19 cellular contexts compared by ENCODE assay signal in the genomic region with DNA sequence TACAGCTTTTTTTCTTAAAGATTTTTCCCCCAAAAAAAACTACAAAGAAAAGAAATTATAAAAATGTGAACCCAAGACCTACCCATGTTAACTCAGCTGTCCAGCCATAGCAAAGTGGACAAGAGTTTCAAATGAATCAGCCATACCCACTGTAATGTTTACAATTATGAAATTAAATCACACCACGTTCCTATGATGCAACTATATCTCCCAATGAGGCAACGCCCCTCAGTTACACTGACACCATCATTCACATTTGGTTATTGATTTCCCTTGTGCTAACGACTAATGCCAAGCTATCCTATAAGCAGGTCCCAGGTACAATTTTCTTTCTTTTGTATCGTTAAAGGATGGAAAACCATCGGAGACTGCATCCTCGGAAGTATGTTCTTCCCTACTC.
DNase-seq lines count a peak whose midpoint lies in the region; ATAC-seq and TF ChIP-seq lines count a peak whose summit lies in the region.
"Had no signal": no experiment of that assay in that cellular context is flagged by ENCODE, and none has a peak within 500 bp of the region (broad histone marks: within the 10 kb centered on the region; RNA-seq: fewer than 3 reads in every experiment).

No MANE protein-coding gene starts in this region.

- H3K14ac ChIP-seq in IMR-90 (replicated peaks; ENCODE audit: low read depth, low read length): no peak overlapping the region

- H4K5ac ChIP-seq in IMR-90 (ENCODE audit: low read depth, low read length): no peak overlapping the region

- TF ChIP-seq CTCF in IMR-90 (conservative IDR thresholded peaks at IDR 0.05; ENCODE audit: low read depth, low read length) (no peak), brain (conservative IDR thresholded peaks at IDR 0.05) (no peak), nephron progenitor cell (IDR thresholded peaks at IDR 0.05) (no peak)

- H3K4me2 ChIP-seq in IMR-90 (ENCODE audit: low read depth, low read length): no peak overlapping the region

- no peak for TF ChIP-seq RAD21 in IMR-90 (IDR thresholded peaks at IDR 0.05; ENCODE audit: low read length)

- no peak overlapping the region for H2BK20ac ChIP-seq in IMR-90 (ENCODE audit: low read depth, low read length)

- no peak for DNase-seq in CD4-positive, alpha-beta memory T cell
- DNase-seq in IMR-90 (no peak), nephron progenitor cell (no peak), NCI-H1092 treated with DMSO at 0.1 percent for 48 hours (lab: John Stamatoyannopoulos, UW) (no peak)
- DNase-seq: H7; KBM-7; left ventricle myocardium superior; NCI-H1417 treated with DMSO at 0.1 percent for 48 hours; NCI-H774; OCI-M1; SIG-M5; stimulated activated CD4-positive, alpha-beta T cell treated with anti-CD3 and anti-CD28 coated beads, Interleukin-4, amount 100 ng/mL, for 4 hours; uterus had no signal

- H3K4ac ChIP-seq in IMR-90 (ENCODE audit: low read depth, low read length): no peak overlapping the region

- H4K8ac ChIP-seq in IMR-90 (ENCODE audit: low read depth in 2 of 2, low read length in 2 of 2): no peak overlapping the region

- H3K27ac ChIP-seq in CD4-positive, alpha-beta memory T cell (ENCODE audit: low read depth, low read length): no peak overlapping the region
- H3K27ac ChIP-seq in IMR-90 (ENCODE audit: insufficient read depth, low read length): no peak overlapping the region
- H3K27ac ChIP-seq: cardiac muscle cell, prostate gland, uterus had no signal

- in situ Hi-C loops in IMR-90 (cut with MboI; ENCODE audit: low sequenced_read_pairs): no loop called here

- H3K36me3 ChIP-seq in CD4-positive, alpha-beta memory T cell (ENCODE audit: insufficient read depth, low read length): no peaks in the 10 kb centered on the region
- H3K36me3 ChIP-seq in IMR-90 (ENCODE audit: control insufficient read depth, insufficient read depth, low read length): no peaks in the 10 kb centered on the region
- H3K36me3 ChIP-seq: cardiac muscle cell, prostate gland, uterus had no signal

- WGBS in IMR-90 (ENCODE audit: extremely low coverage in 2 of 2, insufficient read length in 1 of 2), 2 experiments: 67% methylated on average over 1 of the region's 6 CpGs; no CpG with 5 or more reads in 1 of the 2 experiments

- H3K4me3 ChIP-seq in CD4-positive, alpha-beta memory T cell (ENCODE audit: low read length in 2 of 2): no peak overlapping the region
- H3K4me3 ChIP-seq in IMR-90 (ENCODE audit: insufficient read depth, low read depth, low read length): no peak overlapping the region
- H3K4me3 ChIP-seq: cardiac muscle cell, prostate gland, uterus had no signal

- ATAC-seq in IMR-90 (ENCODE audit: low read depth) (no peak), HG02852 (IDR thresholded peaks at IDR 0.05; ENCODE audit: unreplicated experiment) (no peak), HG03378 (IDR thresholded peaks at IDR 0.05; ENCODE audit: unreplicated experiment) (no peak)
- ATAC-seq: left ventricle myocardium superior had no signal

- H3K79me1 ChIP-seq in IMR-90 (ENCODE audit: low read depth in 1 of 2, low read length in 2 of 2): peaks cover 3 to 4% of the 10 kb centered on the region in 2 experiments; a peak in 2 of 4 replicates

- H2AFZ ChIP-seq in IMR-90 (replicated peaks; ENCODE audit: low read length, poor library complexity): no peak overlapping the region

- no peak for TF ChIP-seq POLR2A in IMR-90 (IDR thresholded peaks at IDR 0.05; ENCODE audit: low read depth, low read length)

- no peak overlapping the region for H3K23ac ChIP-seq in IMR-90 (ENCODE audit: low read depth, low read length)

- BruUV-seq in IMR-90 (replicated peaks; lab: Mats Ljungman, UMichigan): no TSS peak

- dilution Hi-C loops in IMR-90 (cut with HindIII; ENCODE audit: low sequenced_read_pairs, unreplicated experiment): no loop called here

- H3K27ac Mint-ChIP-seq in CD4-positive, alpha-beta memory T cell: peak overlapping the region in 5 of 7 donors; percentile 32 to 92 (median 91)
- H3K27ac Mint-ChIP-seq in brain (peak overlapping the region in 3 of 5 experiments; percentile 11 to 59 (median 16)), nephron progenitor cell (no peak overlapping the region)
- H3K27ac Mint-ChIP-seq: T-helper 2 cell treated with Interferon-gamma antibody and Interleukin-4, amounts not matched to agents 5 μg/mL and 100 μg/mL, for 36 hours had no signal

- H3K27me3 Mint-ChIP-seq in CD4-positive, alpha-beta memory T cell: no peaks in the 10 kb centered on the region
- H3K27me3 Mint-ChIP-seq in brain (peaks cover 57% of the 10 kb centered on the region), nephron progenitor cell (ENCODE audit: low read depth, poor library complexity) (peaks cover 18% of the 10 kb centered on the region)

- POLR2A ChIA-PET in CD4-positive, alpha-beta memory T cell (lab: Charles Lee; ENCODE audit: partially characterized antibody): interaction anchor here (0.6 to 19.4 kb wide), 5 partner anchors 21 to 247 kb away, joined by 4 to 628 read pairs (median 47); no protein-coding TSS in a partner anchor
- POLR2A ChIA-PET in IMR-90 (lab: Charles Lee; ENCODE audit: unreplicated experiment): interaction anchor here (0.6 kb wide), 1 partner anchor 1241 kb away, joined by 3 read pairs; no protein-coding TSS in a partner anchor

- H3K18ac ChIP-seq in IMR-90 (ENCODE audit: low read depth, low read length): no peak overlapping the region

- H3K9me1 ChIP-seq in IMR-90 (ENCODE audit: insufficient read depth, low read length): 0 out of 2 replicates have a peak, but pooled peaks cover 3% of the 10 kb centered on the region

- H3K4me1 ChIP-seq in CD4-positive, alpha-beta memory T cell (ENCODE audit: insufficient read depth, low read length): peaks cover 21% of the 10 kb centered on the region
- peaks cover 4% of the 10 kb centered on the region; the same call in 1 of the 2 replicates for H3K4me1 ChIP-seq in IMR-90 (ENCODE audit: control insufficient read depth, insufficient read depth, low read length)
- H3K4me1 ChIP-seq: prostate gland, uterus had no signal

- H2BK5ac ChIP-seq in IMR-90 (ENCODE audit: low read depth, low read length, poor library complexity, severe bottlenecking): no peak overlapping the region

- H4K20me1 ChIP-seq in IMR-90 (ENCODE audit: insufficient read depth, low read length): no peaks in the 10 kb centered on the region

- no peaks in the 10 kb centered on the region for H3K27me3 ChIP-seq in CD4-positive, alpha-beta memory T cell (ENCODE audit: insufficient read depth, low read length)
- peaks cover 23% of the 10 kb centered on the region for H3K27me3 ChIP-seq in IMR-90 (ENCODE audit: control insufficient read depth, insufficient read depth, low read length)
- H3K27me3 ChIP-seq: uterus had no signal

- intact Hi-C loops in CD4-positive, alpha-beta memory T cell (cut with micrococcal nuclease): no loop called here
- intact Hi-C loops in IMR-90 (cut with micrococcal nuclease): loop anchor here (10.0 kb wide), 2 partner anchors 161 to 231 kb away; no protein-coding TSS in a partner anchor

- H3K9ac ChIP-seq in IMR-90 (ENCODE audit: low read depth, low read length): no peak overlapping the region

- peak overlapping the region in 5 of 8 donors; percentile 5 to 89 (median 42) for H3K4me3 Mint-ChIP-seq in CD4-positive, alpha-beta memory T cell
- H3K4me3 Mint-ChIP-seq in brain (peak overlapping the region; percentile 78 to 90 (median 85)), nephron progenitor cell (peak overlapping the region; percentile 86)

- no peak overlapping the region for H4K91ac ChIP-seq in IMR-90 (ENCODE audit: insufficient read depth, low read depth, low read length)

- H3K4me1 Mint-ChIP-seq in CD4-positive, alpha-beta memory T cell: peaks cover 18 to 40% (median 25%) of the 10 kb centered on the region in 4 donors
- peaks cover 32% of the 10 kb centered on the region for H3K4me1 Mint-ChIP-seq in brain
- H3K4me1 Mint-ChIP-seq in nephron progenitor cell: peaks cover 36% of the 10 kb centered on the region

- H3K56ac ChIP-seq in IMR-90 (ENCODE audit: extremely low read depth, insufficient read depth, low read length): no peak overlapping the region

- CTCF ChIA-PET in CD4-positive, alpha-beta memory T cell (lab: Charles Lee; ENCODE audit: partially characterized antibody): interaction anchor here (0.7 to 3.9 kb wide), 8 partner anchors 9 to 323 kb away, joined by 3 to 13 read pairs (median 4); no protein-coding TSS in a partner anchor
- CTCF ChIA-PET in IMR-90 (lab: Yijun Ruan, JAX): interaction anchor here (1.2 kb wide), 1 partner anchor 323 kb away, joined by 3 read pairs; no protein-coding TSS in a partner anchor

- H2BK120ac ChIP-seq in IMR-90 (ENCODE audit: low read depth, low read length): no peak overlapping the region

- H3K9me3 Mint-ChIP-seq in CD4-positive, alpha-beta memory T cell: no peaks in the 10 kb centered on the region
- H3K9me3 Mint-ChIP-seq in brain (no peaks in the 10 kb centered on the region), nephron progenitor cell (no peaks in the 10 kb centered on the region)
- H3K9me3 Mint-ChIP-seq: T-helper 2 cell treated with Interferon-gamma antibody and Interleukin-4, amounts not matched to agents 5 μg/mL and 100 μg/mL, for 36 hours had no signal

- H2AK9ac ChIP-seq in IMR-90 (replicated peaks; ENCODE audit: low read depth, low read length, poor library complexity): no peak overlapping the region

- H2AK5ac ChIP-seq in IMR-90 (ENCODE audit: low read depth, low read length): no peak overlapping the region

- peaks cover 0 to 22% of the 10 kb centered on the region in 2 donors for H3K36me3 Mint-ChIP-seq in CD4-positive, alpha-beta memory T cell
- H3K36me3 Mint-ChIP-seq in brain (no peaks in the 10 kb centered on the region), nephron progenitor cell (ENCODE audit: low read depth) (no peaks in the 10 kb centered on the region)

- no peaks in the 10 kb centered on the region for H3K9me3 ChIP-seq in CD4-positive, alpha-beta memory T cell (ENCODE audit: control insufficient read depth in 1 of 2, low read length in 2 of 2)
- H3K9me3 ChIP-seq in IMR-90 (ENCODE audit: control insufficient read depth, insufficient read depth, low read length): no peaks in the 10 kb centered on the region
- H3K9me3 ChIP-seq: prostate gland, uterus had no signal

- no peak overlapping the region for H2BK15ac ChIP-seq in IMR-90 (ENCODE audit: low read depth, low read length)

TF ChIP-seq in IMR-90, 13 proteins besides CTCF, POLR2A, EP300 and RAD21:
- TF ChIP-seq CHD1 (IDR thresholded peaks at IDR 0.05; ENCODE audit: low read depth, low read length) (no peak), SMC3 (IDR thresholded peaks at IDR 0.05; ENCODE audit: low read depth, low read length) (no peak), CEBPB (IDR thresholded peaks at IDR 0.05; ENCODE audit: low read depth, low read length) (peak; percentile 66)
